In genomic region chr19:39143757-39144486, GRCh38 we compare ENCODE assay signal across 11 cellular contexts. TPM values are rescaled to one million over a fixed set of nuclear protein-coding genes. Genes with fewer than 3 reads are reported as not detected.
DNase-seq lines count a peak whose midpoint lies in the region; ATAC-seq and TF ChIP-seq lines count a peak whose summit lies in the region.
"Not testable (repeated sequence)": the region's sequence is repeated elsewhere in the genome, so short reads cannot be mapped to it uniquely, and the experiment has no call there.
"Had no signal": no experiment of that assay in that cellular context is flagged by ENCODE, and none has a peak within 500 bp of the region (broad histone marks: within the 10 kb centered on the region; RNA-seq: fewer than 3 reads in every experiment).

No MANE protein-coding gene starts in this region.

- not testable (repeated sequence) for H3K9me3 ChIP-seq in Panc1 (ENCODE audit: control insufficient read depth, insufficient read depth, low read depth, low read length); esophagus (ENCODE audit: control insufficient read depth in 2 of 2, insufficient read depth in 1 of 2, low read depth in 1 of 2, low read length in 1 of 2); left lung; sigmoid colon; upper lobe of left lung

- CTCF ChIA-PET in Panc1 (lab: Charles Lee), result not testable (repeated sequence)

- in situ Hi-C loops in Panc1 (cut with HindIII; ENCODE audit: low pct_unique_long_range_greater_than_20kb, low sequenced_read_pairs), result not testable (repeated sequence)

- TF ChIP-seq POLR2A in sigmoid colon (IDR thresholded peaks at IDR 0.05); upper lobe of left lung (IDR thresholded peaks at IDR 0.05): not testable (repeated sequence)

- peaks cover 0 to 11% (median 3%) of the 10 kb centered on the region in 5 experiments for H3K9me3 Mint-ChIP-seq in brain
- H3K9me3 Mint-ChIP-seq in nephron progenitor cell, result peaks cover 13% of the 10 kb centered on the region

- TF ChIP-seq CTCF in C4-2B (conservative IDR thresholded peaks at IDR 0.05); Panc1 (IDR thresholded peaks at IDR 0.05); brain (conservative IDR thresholded peaks at IDR 0.05); left lung (IDR thresholded peaks at IDR 0.05); nephron progenitor cell (IDR thresholded peaks at IDR 0.05); sigmoid colon (IDR thresholded peaks at IDR 0.05); upper lobe of left lung (IDR thresholded peaks at IDR 0.05): not testable (repeated sequence)

- H3K27me3 ChIP-seq in Panc1 (ENCODE audit: control insufficient read depth, insufficient read depth, low read length); esophagus (ENCODE audit: control insufficient read depth in 1 of 2, insufficient read depth in 2 of 2, low read length in 2 of 2); left lung; sigmoid colon; upper lobe of left lung: not testable (repeated sequence)

- not testable (repeated sequence) for H3K4me3 ChIP-seq in Panc1 (ENCODE audit: low read depth in 2 of 2, low read length in 2 of 2); esophagus (ENCODE audit: low read depth in 1 of 2, low read length in 2 of 2); left lung
- H3K4me3 ChIP-seq in sigmoid colon (peak overlapping the region in 2 of 4 donors; percentile 3 to 30), upper lobe of left lung (peak overlapping the region in 2 of 4 donors; percentile 14 to 17)

- H3K27ac ChIP-seq in C4-2B, result peak overlapping the region; percentile 57
- H3K27ac ChIP-seq in Panc1 (ENCODE audit: low read length), result peak overlapping the region; percentile 0; the same call in 1 of the 2 replicates
- H3K27ac ChIP-seq in esophagus (ENCODE audit: low read depth in 2 of 2, low read length in 1 of 2), result peak overlapping the region; percentile 58 to 85
- peak overlapping the region; percentile 48 to 68 for H3K27ac ChIP-seq in left lung
- H3K27ac ChIP-seq in sigmoid colon, result peak overlapping the region; percentile 80 to 91 (median 87)
- peak overlapping the region; percentile 67 to 83 (median 74) for H3K27ac ChIP-seq in upper lobe of left lung

- peaks cover 26% of the 10 kb centered on the region for H3K36me3 Mint-ChIP-seq in brain
- H3K36me3 Mint-ChIP-seq in nephron progenitor cell (ENCODE audit: low read depth), result peaks cover 20% of the 10 kb centered on the region

- not testable (repeated sequence) for DNase-seq in Panc1 (ENCODE audit: low read depth, low spot score); left lung; nephron progenitor cell; sigmoid colon; upper lobe of left lung

- H3K4me1 ChIP-seq in Panc1 (ENCODE audit: control insufficient read depth, insufficient read depth, low read length), result peaks cover 36% of the 10 kb centered on the region
- peaks cover 9 to 20% of the 10 kb centered on the region in 2 donors for H3K4me1 ChIP-seq in esophagus (ENCODE audit: control insufficient read depth in 2 of 2, insufficient read depth in 2 of 2, low read length in 1 of 2)
- H3K4me1 ChIP-seq in left lung, result peaks cover 28 to 42% of the 10 kb centered on the region in 2 donors
- H3K4me1 ChIP-seq in sigmoid colon, result peaks cover 0 to 44% (median 43%) of the 10 kb centered on the region in 4 donors
- peaks cover 47 to 67% (median 61%) of the 10 kb centered on the region in 4 donors for H3K4me1 ChIP-seq in upper lobe of left lung

- peak; percentile 25; the same call in 1 of the 2 replicates for ATAC-seq in Panc1
- ATAC-seq in left lung; upper lobe of left lung (ENCODE audit: low FRiP score in 2 of 2): not testable (repeated sequence)

- H3K4me1 Mint-ChIP-seq in brain (peaks cover 57% of the 10 kb centered on the region), nephron progenitor cell (peaks cover 58% of the 10 kb centered on the region)

- 52 to 60% methylated on average over 13 of the region's 13 CpGs for WGBS in esophagus, 2 donors
- WGBS in sigmoid colon, 2 donors, result 23 to 53% methylated on average over 13 of the region's 13 CpGs
- 38 to 53% methylated on average over 10 to 13 of the region's 13 CpGs for WGBS in upper lobe of left lung, 2 donors

- H3K36me3 ChIP-seq in Panc1 (ENCODE audit: control insufficient read depth, insufficient read depth, low read length); esophagus (ENCODE audit: control insufficient read depth in 2 of 2, insufficient read depth in 2 of 2, low read length in 1 of 2); left lung; sigmoid colon; upper lobe of left lung: not testable (repeated sequence)

- TF ChIP-seq EP300 in sigmoid colon (IDR thresholded peaks at IDR 0.05); upper lobe of left lung (IDR thresholded peaks at IDR 0.05): not testable (repeated sequence)

- BruUV-seq in Panc1 (replicated peaks; lab: Mats Ljungman, UMichigan), result not testable (repeated sequence)

- intact Hi-C loops in Panc1 (cut with micrococcal nuclease; ENCODE audit: unreplicated experiment); left lung (cut with DNase I): not testable (repeated sequence)
- intact Hi-C loops in sigmoid colon (cut with DNase I), result loop anchor here (2.0 kb wide), 1 partner anchor 19 kb away; the partner anchor contains the start of gene PAK4

- H3K27me3 Mint-ChIP-seq in brain; nephron progenitor cell (ENCODE audit: low read depth, poor library complexity): not testable (repeated sequence)

- peak overlapping the region in 3 of 5 experiments; percentile 62 to 73 (median 73) for H3K4me3 Mint-ChIP-seq in brain
- not testable (repeated sequence) for H3K4me3 Mint-ChIP-seq in nephron progenitor cell

- H3K27ac Mint-ChIP-seq in brain (peak overlapping the region in 4 of 5 experiments; percentile 43 to 94 (median 62)), nephron progenitor cell (peak overlapping the region; percentile 64)

- POLR2A ChIA-PET in Panc1 (lab: Charles Lee), result interaction anchor here (0.6 to 1.2 kb wide), 2 partner anchors 44 to 397 kb away, joined by 4 to 15 read pairs; no protein-coding TSS in a partner anchor

RNA-seq across cellular contexts. Expression of gene PAK4, which starts 18.3 kb away (rescaled TPM):
- total RNA-seq in Panc1 (2021; ENCODE audit: unreplicated experiment), result 311 TPM
- polyA plus RNA-seq in Panc1 (2012; ENCODE audit: insufficient read length), result 362 TPM
- polyA plus RNA-seq in brain (ENCODE audit: insufficient read depth, low read depth, low replicate concordance), result 90.2 TPM
- polyA plus RNA-seq in esophagus, result 10 to 100 TPM; 39.8 to 43.1 TPM
- 10 to 100 TPM; 43.9 to 46.0 TPM for total RNA-seq in left lung
- 10 to 100 TPM in 2 of 4 donors, 1 to 10 TPM in 2; 6.2 to 27.1 (median 9.3) TPM for total RNA-seq in sigmoid colon
- polyA plus RNA-seq in sigmoid colon, result 10 to 100 TPM; 42.1 to 62.0 (median 45.0) TPM
- 10 to 100 TPM; 23.4 to 88.2 (median 54.4) TPM for total RNA-seq in upper lobe of left lung

RNA-seq across cellular contexts. Expression of gene NCCRP1, which starts 52.8 kb away (rescaled TPM):
- total RNA-seq in Panc1 (2021; ENCODE audit: unreplicated experiment) (0.46 TPM), left lung (not detected), sigmoid colon (under 1 TPM in 1 of 4 donors, not detected in 3; 0.41 TPM), upper lobe of left lung (under 1 TPM in 1 of 6 donors, not detected in 5; 0.47 TPM)
- polyA plus RNA-seq in Panc1 (2012; ENCODE audit: insufficient read length), result 0.85 TPM
- polyA plus RNA-seq in brain (ENCODE audit: insufficient read depth, low read depth, low replicate concordance) (not detected), esophagus (100 to 1,000 TPM; 296 to 510 TPM), sigmoid colon (under 1 TPM in 2 of 3 donors, not detected in 1; 0.52 to 0.60 TPM)
- total RNA-seq: activated CD8-positive, alpha-beta T cell treated with anti-CD3 and anti-CD28 coated beads, Interleukin-2, amount 10 ng/mL, durations not matched to agents 7 days and 5 days had no signal

RNA-seq across cellular contexts. Expression of gene ACP7, which starts 59.8 kb away (rescaled TPM):
- total RNA-seq in Panc1 (2021; ENCODE audit: unreplicated experiment) (10.3 TPM), left lung (not detected), sigmoid colon (not detected), upper lobe of left lung (not detected)
- 8.1 TPM for polyA plus RNA-seq in Panc1 (2012; ENCODE audit: insufficient read length)
- polyA plus RNA-seq in brain (ENCODE audit: insufficient read depth, low read depth, low replicate concordance) (1.3 TPM), esophagus (1 to 10 TPM in 1 of 2 donors, under 1 TPM in 1; 0.32 to 1.6 TPM), sigmoid colon (not detected)
- total RNA-seq: activated CD8-positive, alpha-beta T cell treated with anti-CD3 and anti-CD28 coated beads, Interleukin-2, amount 10 ng/mL, durations not matched to agents 7 days and 5 days; kidney had no signal
- polyA plus RNA-seq: BJ had no signal

Comparison
In these comparisons a context has a peak if more than half of its experiments do, and no peak if none do; other contexts are left out.
1. H3K27ac ChIP-seq: peak in every context shown above with its lines; median percentile 87 in sigmoid colon; 74 in upper lobe of left lung; 72 in esophagus; 58 in left lung; 57 in C4-2B; 0 in Panc1.
2. RNA of gene ACP7, which starts 59.8 kb away (total RNA-seq): 10.3 TPM in Panc1 (single experiment); not detected in left lung, not detected in sigmoid colon and not detected in upper lobe of left lung; every median in the first group is over 10 times any median in the second.